1 cellular context compared by ENCODE assay signal in the genomic region with DNA sequence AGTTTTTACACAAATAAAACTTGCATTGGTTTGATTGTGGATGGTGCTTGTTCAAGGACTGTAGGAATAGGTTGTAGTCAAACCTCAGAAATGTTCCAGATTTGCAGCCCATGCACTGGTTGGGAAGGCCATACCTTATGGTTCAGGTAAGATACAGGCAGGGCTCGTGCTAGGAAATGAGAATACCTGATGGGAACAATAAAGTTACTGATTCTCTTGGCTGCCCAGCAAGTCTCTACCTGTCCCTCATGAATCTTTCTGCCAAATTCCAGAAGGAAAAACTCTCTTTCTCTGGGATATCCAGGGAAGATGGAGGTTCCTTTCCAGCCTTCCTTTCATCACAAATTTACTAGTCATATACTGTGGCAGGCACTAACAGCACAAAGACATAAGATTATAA.
TF ChIP-seq lines count a peak whose summit lies in the region.

No MANE protein-coding gene starts in this region.

TF ChIP-seq in IMR-90, 13 proteins besides CTCF, POLR2A, EP300 and RAD21:
- TF ChIP-seq MXI1 (IDR thresholded peaks at IDR 0.05; ENCODE audit: borderline replicate concordance, low read depth, low read length): no peak
